In genomic region chrX:119235872-119236598, GRCh38 we compare ENCODE assay signal across 1 cellular context.
TF ChIP-seq lines count a peak whose summit lies in the region.

TSS of gene PGRMC1 (plus strand) at chrX:119236285. CDS start at chrX:119236364, 79 bp downstream.

TF ChIP-seq in K562, 482 proteins besides CTCF, POLR2A, EP300 and RAD21 (continued from another document and continues in another):
- TF ChIP-seq ZNF609 (CRISPR knock-in tag; IDR thresholded peaks at IDR 0.05; ENCODE audit: borderline replicate concordance) (no peak), FOXA3 (CRISPR knock-in tag; conservative IDR thresholded peaks at IDR 0.05 in 1 of 2, IDR thresholded peaks at IDR 0.05 in 1 of 2) (no peak), ELF2 (CRISPR knock-in tag; IDR thresholded peaks at IDR 0.05) (no peak), YY1 (IDR thresholded peaks at IDR 0.05; ENCODE audit: borderline replicate concordance in 1 of 3, control insufficient read depth in 1 of 3, extremely low read depth in 1 of 3, insufficient read depth in 3 of 3, insufficient read length in 1 of 3, insufficient replicate concordance in 2 of 3, low read depth in 1 of 3, low read length in 2 of 3) (peak; percentile 7 to 84 (median 75)), ZBTB26 (CRISPR knock-in tag; IDR thresholded peaks at IDR 0.05) (no peak), THAP12 (CRISPR knock-in tag; IDR thresholded peaks at IDR 0.05) (peak; percentile 30; the same call in 1 of the 2 replicates), KAT7 (CRISPR knock-in tag; IDR thresholded peaks at IDR 0.05; ENCODE audit: borderline replicate concordance) (no peak), MNT (conservative IDR thresholded peaks at IDR 0.05) (peak in 1 of 2 experiments; percentile 55; a peak in 2 of 4 replicates), PATZ1 (CRISPR knock-in tag; IDR thresholded peaks at IDR 0.05; ENCODE audit: borderline replicate concordance) (no peak), IFI16 (CRISPR knock-in tag; IDR thresholded peaks at IDR 0.05) (no peak), SRSF3 (IDR thresholded peaks at IDR 0.05; ENCODE audit: insufficient read depth, low read length) (no peak), ARHGAP35 (IDR thresholded peaks at IDR 0.05; ENCODE audit: partially characterized antibody) (no peak), EP400 (IDR thresholded peaks at IDR 0.05) (peak; percentile 36; the same call in 1 of the 2 replicates), HNRNPL (IDR thresholded peaks at IDR 0.05; ENCODE audit: low read depth, low read length) (no peak), TRIM25 (IDR thresholded peaks at IDR 0.05; ENCODE audit: borderline replicate concordance) (no peak), KDM5B (IDR thresholded peaks at IDR 0.05; ENCODE audit: insufficient replicate concordance, low read depth, low read length) (peak; percentile 87), RBM15 (IDR thresholded peaks at IDR 0.05; ENCODE audit: insufficient read depth, low read length) (no peak), ZEB2 (IDR thresholded peaks at IDR 0.05) (no peak), NELFE (IDR thresholded peaks at IDR 0.05; ENCODE audit: insufficient read depth, insufficient read length) (no peak), ZSCAN29 (IDR thresholded peaks at IDR 0.05) (no peak), ZNF143 (CRISPR knock-in tag; IDR thresholded peaks at IDR 0.05) (no peak), CREB3L1 (IDR thresholded peaks at IDR 0.05; ENCODE audit: borderline replicate concordance, low read depth) (no peak), CCNT2 (IDR thresholded peaks at IDR 0.05; ENCODE audit: borderline replicate concordance, extremely low read depth, insufficient read length, low read depth, low read length) (peak; percentile 36), MCM3 (IDR thresholded peaks at IDR 0.05) (no peak), HDAC1 (IDR thresholded peaks at IDR 0.05) (peak in 1 of 2 experiments; percentile 17; a peak in 1 of 4 replicates), ELF1 (tag; IDR thresholded peaks at IDR 0.05) (peak; percentile 31; the same call in 1 of the 2 replicates), BRF1 (IDR thresholded peaks at IDR 0.05; ENCODE audit: borderline replicate concordance, extremely low read depth, insufficient read length) (no peak), TAF9B (IDR thresholded peaks at IDR 0.05; ENCODE audit: partially characterized antibody) (peak; percentile 74), NONO (IDR thresholded peaks at IDR 0.05; ENCODE audit: low read depth in 2 of 2, low read length in 1 of 2) (peak in 1 of 2 experiments; percentile 52; a peak in 1 of 4 replicates), FOXA1 (IDR thresholded peaks at IDR 0.05; ENCODE audit: borderline replicate concordance) (no peak), ZNF239 (CRISPR knock-in tag; IDR thresholded peaks at IDR 0.05) (no peak), POLR2AphosphoS5 (IDR thresholded peaks at IDR 0.05; ENCODE audit: control insufficient read depth, insufficient read depth, low read depth, low read length) (peak; percentile 89), PRPF4 (IDR thresholded peaks at IDR 0.05; ENCODE audit: insufficient read depth, low read depth, low read length, poor library complexity, severe bottlenecking) (no peak), ZNF324 (CRISPR knock-in tag; IDR thresholded peaks at IDR 0.05) (no peak), GTF2E2 (tag; IDR thresholded peaks at IDR 0.05) (0 out of 2 replicates have a peak, but pooled peaks have one; percentile 58), CLOCK (CRISPR knock-in tag; IDR thresholded peaks at IDR 0.05; ENCODE audit: borderline replicate concordance) (no peak), SUPT5H (IDR thresholded peaks at IDR 0.05) (peak; percentile 88), CHD1 (IDR thresholded peaks at IDR 0.05; ENCODE audit: low read length) (no peak), DLX4 (CRISPR knock-in tag; IDR thresholded peaks at IDR 0.05) (no peak), MAX (CRISPR knock-in tag; IDR thresholded peaks at IDR 0.05) (no peak), RFX1 (IDR thresholded peaks at IDR 0.05) (no peak), CTBP1 (IDR thresholded peaks at IDR 0.05; ENCODE audit: borderline replicate concordance) (peak; percentile 67; the same call in 1 of the 2 replicates), ZNF695 (CRISPR knock-in tag; IDR thresholded peaks at IDR 0.05) (no peak), HCFC1 (IDR thresholded peaks at IDR 0.05; ENCODE audit: low read depth, low read length) (0 out of 2 replicates have a peak, but pooled peaks have one; percentile 9), BCOR (IDR thresholded peaks at IDR 0.05) (no peak), ZBTB17 (CRISPR knock-in tag; IDR thresholded peaks at IDR 0.05) (no peak)
